In genomic region chr12:94815450-94815849, GRCh38 we compare ENCODE assay signal across 22 cellular contexts.
DNase-seq lines count a peak whose midpoint lies in the region; ATAC-seq, FAIRE-seq and TF ChIP-seq lines count a peak whose summit lies in the region.
"Had no signal": no experiment of that assay in that cellular context is flagged by ENCODE, and none has a peak within 500 bp of the region (broad histone marks: within the 10 kb centered on the region; RNA-seq: fewer than 3 reads in every experiment).

No MANE protein-coding gene starts in this region.

- no peak for TF ChIP-seq RAD21 in GM12878 (IDR thresholded peaks at IDR 0.05; ENCODE audit: insufficient read depth, low read depth, low read length)

- no peak for FAIRE-seq in GM12878 (lab: Jason Lieb, UNC)
- FAIRE-seq: A204.1 had no signal

- peak overlapping the region; percentile 70 for H3K4me3 ChIP-seq in DOHH2 (ENCODE audit: low read length)
- H3K4me3 ChIP-seq in KMS-11 (IDR thresholded peaks at IDR 0.05; ENCODE audit: insufficient read depth, low read depth, low read length) = no peak overlapping the region
- peak overlapping the region; percentile 53; the same call in 1 of the 2 replicates for H3K4me3 ChIP-seq in GM12878
- no peak overlapping the region for H3K4me3 ChIP-seq in left ventricle myocardium inferior

- POLR2A ChIA-PET in GM12878 (lab: Charles Lee) = interaction anchor here (0.6 to 10.3 kb wide), 5 partner anchors 7 to 57 kb away, joined by 3 to 96 read pairs (median 28); no protein-coding TSS in a partner anchor

- intact Hi-C loops in GM12878 (cut with micrococcal nuclease; ENCODE audit: unreplicated experiment) = loop anchor here (5.0 kb wide), 1 partner anchor 193 kb away; no protein-coding TSS in a partner anchor
- intact Hi-C loops in Calu3 (cut with micrococcal nuclease; ENCODE audit: unreplicated experiment) = no loop called here
- intact Hi-C loops in left ventricle myocardium inferior (cut with micrococcal nuclease) = no loop called here

- TF ChIP-seq EP300 in GM12878 (IDR thresholded peaks at IDR 0.05; ENCODE audit: borderline replicate concordance in 1 of 2, control insufficient read depth in 1 of 2, low read depth in 2 of 2, low read length in 2 of 2) = no peak

- no peaks in the 10 kb centered on the region for H3K9me2 ChIP-seq in DOHH2 (replicated peaks; ENCODE audit: control insufficient read depth, low read length)

- H3K9me3 Mint-ChIP-seq in naive B cell (peaks cover 4 to 44% (median 40%) of the 10 kb centered on the region in 7 donors), Calu3 (ENCODE audit: low read depth, unreplicated experiment) (peaks cover 13% of the 10 kb centered on the region)

- in situ Hi-C loops in GM12878 (cut with MboI) = loop anchor here (25.0 kb wide), 1 partner anchor 1853 kb away; no protein-coding TSS in a partner anchor

- H3K9ac ChIP-seq in KMS-11 = no peak overlapping the region
- H3K9ac ChIP-seq in GM12878 (ENCODE audit: control insufficient read depth, insufficient read depth, low read length) = no peak overlapping the region; the same call in 1 of the 2 replicates

- H3K4me2 ChIP-seq in DOHH2 (ENCODE audit: low read length) (peak overlapping the region; percentile 78), KMS-11 (peak overlapping the region; percentile 59; the same call in 1 of the 2 replicates), GM12878 (ENCODE audit: control insufficient read depth, insufficient read depth) (peak overlapping the region; percentile 68)

- H3K36me3 Mint-ChIP-seq in naive B cell = peaks cover 20 to 26% of the 10 kb centered on the region in 2 donors
- H3K36me3 Mint-ChIP-seq in Calu3 (ENCODE audit: insufficient read depth, unreplicated experiment) = no peaks in the 10 kb centered on the region

- no peak for DNase-seq in GM12878 (ENCODE audit: low read depth, low spot score)
- DNase-seq in naive B cell = no peak
- no peak for DNase-seq in Calu3
- DNase-seq in NK-92 treated with Interleukin-12 subunit alpha and Interleukin-12 subunit beta, amount 100 ng/mL, for 24 hours (lab: John Stamatoyannopoulos, UW) = no peak
- DNase-seq in left ventricle myocardium inferior = no peak
- DNase-seq: CD4-positive, alpha-beta T cell; COR-L47; GDM1; GOT3; MV-4-11; NCI-H1105 treated with DMSO at 0.1 percent for 48 hours; NCI-H2029 treated with DMSO at 0.1 percent for 48 hours; NCI-H345; NCI-H524; NCI-H774; PC-3; Right ventricle myocardium superior had no signal

- H3K79me2 ChIP-seq in DOHH2 (ENCODE audit: control insufficient read depth, low read length) (no peaks in the 10 kb centered on the region), KMS-11 (ENCODE audit: insufficient read depth, low read depth) (no peaks in the 10 kb centered on the region), GM12878 (ENCODE audit: control insufficient read depth, insufficient read depth, low read length) (peaks cover 96% of the 10 kb centered on the region)

- H3K27me3 Mint-ChIP-seq in naive B cell = no peaks in the 10 kb centered on the region
- H3K27me3 Mint-ChIP-seq in Calu3 (ENCODE audit: unreplicated experiment) = no peaks in the 10 kb centered on the region
- H3K27me3 Mint-ChIP-seq: CD4-positive, alpha-beta T cell had no signal

- BruUV-seq in GM12878 (replicated peaks; lab: Mats Ljungman, UMichigan) (no TSS peak), Calu3 (replicated peaks; lab: Mats Ljungman, UMichigan) (no TSS peak)

- no peak for ATAC-seq in GM12878
- ATAC-seq in naive B cell (ENCODE audit: low read depth in 2 of 2) = no peak
- ATAC-seq in esophagus mucosa = no peak
- ATAC-seq: HCT116, PC-3 had no signal

- H3K27ac ChIP-seq in DOHH2 (ENCODE audit: low read depth, low read length) (no peak overlapping the region), KMS-11 (peak overlapping the region; percentile 79; the same call in 1 of the 2 replicates), GM12878 (ENCODE audit: control insufficient read depth, insufficient read depth) (peak overlapping the region; percentile 99), left ventricle myocardium inferior (replicated peaks) (no peak overlapping the region)

- H3K9me3 ChIP-seq in DOHH2 (ENCODE audit: control insufficient read depth, insufficient read depth, low read length) (peaks cover 41% of the 10 kb centered on the region; the same call in 1 of the 2 replicates), GM12878 (replicated peaks; ENCODE audit: control insufficient read depth, insufficient read depth, low read length) (peaks cover 47% of the 10 kb centered on the region), left ventricle myocardium inferior (replicated peaks) (peaks cover 42% of the 10 kb centered on the region)

- peaks cover 15% of the 10 kb centered on the region for H3K36me3 ChIP-seq in DOHH2 (ENCODE audit: control insufficient read depth, low read length)
- H3K36me3 ChIP-seq in KMS-11 (ENCODE audit: insufficient read depth) = no peaks in the 10 kb centered on the region
- peaks cover 1 to 8% of the 10 kb centered on the region in 2 experiments; a peak in 2 of 4 replicates for H3K36me3 ChIP-seq in GM12878 (ENCODE audit: control insufficient read depth in 2 of 2, insufficient read depth in 2 of 2, low read length in 1 of 2)
- H3K36me3 ChIP-seq in left ventricle myocardium inferior = no peaks in the 10 kb centered on the region

- no peak overlapping the region for H2AFZ ChIP-seq in KMS-11 (ENCODE audit: low read depth)
- H2AFZ ChIP-seq in GM12878 (ENCODE audit: control insufficient read depth, low read depth, low read length) = no peak overlapping the region

- H3K27me3 ChIP-seq in DOHH2 (ENCODE audit: control insufficient read depth, low read length) (no peaks in the 10 kb centered on the region), KMS-11 (ENCODE audit: insufficient read depth, low read depth) (no peaks in the 10 kb centered on the region), GM12878 (replicated peaks in 1 of 2; ENCODE audit: control insufficient read depth in 2 of 2, insufficient read depth in 2 of 2, low read length in 1 of 2) (no peaks in the 10 kb centered on the region), left ventricle myocardium inferior (ENCODE audit: low read depth) (peaks cover 6% of the 10 kb centered on the region)

- peaks cover 26% of the 10 kb centered on the region for H3F3A ChIP-seq in DOHH2 (ENCODE audit: control insufficient read depth, insufficient read depth)

- TF ChIP-seq CTCF in DOHH2 (IDR thresholded peaks at IDR 0.05; ENCODE audit: low read depth, low read length, poor library complexity, severe bottlenecking) = no peak
- TF ChIP-seq CTCF in KMS-11 (conservative IDR thresholded peaks at IDR 0.05; ENCODE audit: low read depth, low read length) = no peak
- no peak for TF ChIP-seq CTCF in GM12878 (IDR thresholded peaks at IDR 0.05 in 2 of 3, conservative IDR thresholded peaks at IDR 0.05 in 1 of 3; ENCODE audit: control insufficient read depth in 2 of 3, extremely low read depth in 1 of 3, insufficient read depth in 1 of 3, low read depth in 3 of 3, low read length in 3 of 3)
- no peak for TF ChIP-seq CTCF in Calu3 (IDR thresholded peaks at IDR 0.05; ENCODE audit: unreplicated experiment)
- no peak for TF ChIP-seq CTCF in left ventricle myocardium inferior (IDR thresholded peaks at IDR 0.05; ENCODE audit: borderline replicate concordance)

- RAD21 ChIA-PET in GM12878 (lab: Charles Lee; ENCODE audit: unreplicated experiment) = interaction anchor here (1.3 to 13.1 kb wide), 6 partner anchors 16 to 94 kb away, joined by 3 to 205 read pairs (median 35); no protein-coding TSS in a partner anchor

- 72% methylated on average over 2 of the region's 2 CpGs for WGBS in GM12878 (ENCODE audit: insufficient coverage, insufficient replicate concordance, low lambda C conversion rate, missing lambda C conversion rate)

- H3K4me1 Mint-ChIP-seq in naive B cell = peaks cover 38 to 58% (median 50%) of the 10 kb centered on the region in 3 donors
- H3K4me1 Mint-ChIP-seq in Calu3 (ENCODE audit: low read depth, unreplicated experiment) = no peaks in the 10 kb centered on the region

- H3K4me1 ChIP-seq in DOHH2 (ENCODE audit: control insufficient read depth, low read length) = peaks cover 57% of the 10 kb centered on the region
- H3K4me1 ChIP-seq in KMS-11 (ENCODE audit: low read depth, poor library complexity, severe bottlenecking) = peaks cover 71% of the 10 kb centered on the region
- peaks cover 50% of the 10 kb centered on the region for H3K4me1 ChIP-seq in GM12878 (ENCODE audit: control insufficient read depth, insufficient read depth, low read length)
- no peaks in the 10 kb centered on the region for H3K4me1 ChIP-seq in left ventricle myocardium inferior

- CTCF ChIA-PET in GM12878 (lab: Yijun Ruan, JAX) = interaction anchor here (0.7 to 8.0 kb wide), 5 partner anchors 9 to 56 kb away, joined by 3 to 133 read pairs (median 3); no protein-coding TSS in a partner anchor
- CTCF ChIA-PET in Calu3 (lab: Charles Lee) = no interaction called here

- H3K4me3 Mint-ChIP-seq in naive B cell (peak overlapping the region; percentile 74 to 93 (median 87)), Calu3 (ENCODE audit: low read depth, unreplicated experiment) (no peak overlapping the region)
- H3K4me3 Mint-ChIP-seq: CD4-positive, alpha-beta T cell had no signal

- TF ChIP-seq POLR2A in GM12878 (IDR thresholded peaks at IDR 0.05; ENCODE audit: low read depth, low read length) = no peak

- peak overlapping the region in 3 of 6 donors; percentile 7 to 91 (median 91) for H3K27ac Mint-ChIP-seq in naive B cell
- no peak overlapping the region for H3K27ac Mint-ChIP-seq in Calu3 (ENCODE audit: unreplicated experiment)
- H3K27ac Mint-ChIP-seq: CD4-positive, alpha-beta T cell had no signal

- SMC1A ChIA-PET in GM12878 (lab: Charles Lee; ENCODE audit: uncharacterized antibody, unreplicated experiment) = interaction anchor here (1.1 to 11.8 kb wide), 4 partner anchors 16 to 56 kb away, joined by 5 to 243 read pairs (median 58); no protein-coding TSS in a partner anchor

- H4K20me1 ChIP-seq in DOHH2 (ENCODE audit: control insufficient read depth, insufficient read depth, low read depth, low read length) (no peaks in the 10 kb centered on the region), KMS-11 (ENCODE audit: insufficient read depth) (no peaks in the 10 kb centered on the region), GM12878 (ENCODE audit: control insufficient read depth, insufficient read depth) (no peaks in the 10 kb centered on the region)

TF ChIP-seq in GM12878, 131 proteins besides CTCF, POLR2A, EP300 and RAD21 (continues in another document):
- TF ChIP-seq KLF5 (IDR thresholded peaks at IDR 0.05; ENCODE audit: partially characterized antibody) (no peak), HDGF (IDR thresholded peaks at IDR 0.05) (no peak), JUND (IDR thresholded peaks at IDR 0.05; ENCODE audit: low read depth, low read length) (no peak), LARP7 (IDR thresholded peaks at IDR 0.05) (no peak), ZBED1 (IDR thresholded peaks at IDR 0.05; ENCODE audit: borderline replicate concordance) (no peak), SREBF1 (IDR thresholded peaks at IDR 0.05; ENCODE audit: low read length) (no peak), SMC3 (IDR thresholded peaks at IDR 0.05; ENCODE audit: borderline replicate concordance, low read length) (no peak), ZSCAN29 (IDR thresholded peaks at IDR 0.05) (no peak), FOS (IDR thresholded peaks at IDR 0.05; ENCODE audit: borderline replicate concordance, extremely low read depth, insufficient read length) (no peak), SREBF2 (IDR thresholded peaks at IDR 0.05; ENCODE audit: low read length) (no peak), RUNX3 (IDR thresholded peaks at IDR 0.05; ENCODE audit: low read length) (no peak)

Comparison
In these comparisons a context has a peak if more than half of its experiments do, and no peak if none do; other contexts are left out.
1. H3K27ac ChIP-seq: peak in KMS-11 (single experiment) and GM12878 (single experiment); none in DOHH2 (single experiment) and left ventricle myocardium inferior (single experiment).
2. H3K4me3 ChIP-seq: peak in DOHH2 (single experiment) and GM12878 (single experiment); none in KMS-11 (single experiment) and left ventricle myocardium inferior (single experiment).
3. Peak in every context shown above with its lines, with median percentiles within 50 percentile points of each other: H3K4me2 ChIP-seq.